ENCODE assay signal across 8 cellular contexts in the genomic region with DNA sequence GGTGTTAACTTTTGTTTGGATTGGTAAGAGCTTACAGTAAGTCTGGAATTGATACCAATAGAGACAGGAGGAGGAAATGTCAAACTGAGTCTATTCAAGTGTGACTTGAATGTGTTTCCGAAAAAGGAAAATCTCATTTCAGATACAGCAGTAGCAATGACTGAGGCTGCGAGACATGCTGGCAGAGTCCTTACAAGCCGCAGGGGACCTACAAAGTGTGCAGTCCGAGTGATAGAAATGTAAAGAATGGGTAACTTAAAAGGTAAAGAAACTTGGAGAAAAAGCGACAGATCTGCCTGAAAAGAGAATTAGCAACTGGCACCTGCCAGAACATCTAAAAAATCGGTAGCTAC. TPM values are rescaled to one million over a fixed set of nuclear protein-coding genes. Genes with fewer than 3 reads are reported as not detected.
DNase-seq lines count a peak whose midpoint lies in the region; ATAC-seq lines count a peak whose summit lies in the region.

No MANE protein-coding gene starts in this region.

- peaks cover 26% of the 10 kb centered on the region for H3K4me1 Mint-ChIP-seq in activated T-cell treated with anti-CD3 and anti-CD28 coated beads, Interleukin-2, amount 50 U/mL, for 4 hours (ENCODE audit: low read depth)

- peak overlapping the region; percentile 84 for H3K4me3 Mint-ChIP-seq in activated T-cell treated with anti-CD3 and anti-CD28 coated beads, Interleukin-2, amount 50 U/mL, for 4 hours

- H3K36me3 Mint-ChIP-seq in activated T-cell treated with anti-CD3 and anti-CD28 coated beads, Interleukin-2, amount 50 U/mL, for 4 hours (ENCODE audit: insufficient read depth) = peaks cover 11% of the 10 kb centered on the region

- no peaks in the 10 kb centered on the region for H3K9me3 Mint-ChIP-seq in activated T-cell treated with anti-CD3 and anti-CD28 coated beads, Interleukin-2, amount 50 U/mL, for 4 hours

- peak; percentile 43 for ATAC-seq in GM21360 (IDR thresholded peaks at IDR 0.05; ENCODE audit: unreplicated experiment)
- ATAC-seq in HG03571 (IDR thresholded peaks at IDR 0.05; ENCODE audit: unreplicated experiment) = peak; percentile 36
- peak; percentile 41 to 58 for ATAC-seq in activated T-cell treated with anti-CD3 and anti-CD28 coated beads, Interleukin-2, amount 50 U/mL, for 4 hours

- DNase-seq in EL (peak; percentile 9), germinal center (ENCODE audit: low spot score) (peak; percentile 21), renal cortical epithelial cell (ENCODE audit: low read depth) (peak; percentile 21), COR-L47 (lab: John Stamatoyannopoulos, UW) (no peak), GDM1 (lab: John Stamatoyannopoulos, UW) (no peak)
- no peak for DNase-seq in activated T-cell treated with anti-CD3 and anti-CD28 coated beads, Interleukin-2, amount 50 U/mL, for 4 hours

- H3K27me3 Mint-ChIP-seq in activated T-cell treated with anti-CD3 and anti-CD28 coated beads, Interleukin-2, amount 50 U/mL, for 4 hours (ENCODE audit: low read depth) = peaks cover 4% of the 10 kb centered on the region

RNA-seq across cellular contexts. Expression of a gene that starts 0.4 kb away (rescaled TPM):
- total RNA-seq in activated T-cell treated with anti-CD3 and anti-CD28 coated beads, Interleukin-2, amount 50 U/mL, for 4 hours = 10 to 100 TPM; 11.4 to 13.3 (median 11.5) TPM
- total RNA-seq in renal cortical epithelial cell = 6.1 and 19.2 TPM in 2 replicates

Comparison
In these comparisons a context has a peak if more than half of its experiments do, and no peak if none do; other contexts are left out.
1. DNase-seq: peak in EL (single experiment), germinal center (single experiment) and renal cortical epithelial cell (single experiment); none in activated T-cell treated with anti-CD3 and anti-CD28 coated beads, Interleukin-2, amount 50 U/mL, for 4 hours (single experiment), COR-L47 (single experiment) and GDM1 (single experiment).
2. Peak in every context shown above with its lines, with median percentiles within 50 percentile points of each other: ATAC-seq.